Comparison of ENCODE assay signal across 1 cellular context in genomic region chr14:49892301-49892635, GRCh38.
TF ChIP-seq lines count a peak whose summit lies in the region.

No MANE protein-coding gene starts in this region.

TF ChIP-seq in HepG2, 621 proteins besides CTCF, POLR2A, EP300 and RAD21 (continued from another document and continues in another):
- TF ChIP-seq ZXDC (CRISPR knock-in tag; IDR thresholded peaks at IDR 0.05) (no peak), GTF3A (CRISPR knock-in tag; conservative IDR thresholded peaks at IDR 0.05) (no peak), WIZ (CRISPR knock-in tag; IDR thresholded peaks at IDR 0.05) (no peak), ZNF510 (CRISPR knock-in tag; IDR thresholded peaks at IDR 0.05; ENCODE audit: low read depth) (no peak), ZFP62 (CRISPR knock-in tag; IDR thresholded peaks at IDR 0.05) (no peak), RXRA (CRISPR knock-in tag; IDR thresholded peaks at IDR 0.05) (no peak), PHF8 (CRISPR knock-in tag; IDR thresholded peaks at IDR 0.05) (no peak), ZNF513 (CRISPR knock-in tag; conservative IDR thresholded peaks at IDR 0.05) (no peak), ZFP82 (CRISPR knock-in tag; IDR thresholded peaks at IDR 0.05; ENCODE audit: borderline replicate concordance) (peak; percentile 61; the same call in 1 of the 2 replicates), RFX3 (CRISPR knock-in tag; IDR thresholded peaks at IDR 0.05) (no peak), MTF2 (CRISPR knock-in tag; IDR thresholded peaks at IDR 0.05; ENCODE audit: borderline replicate concordance) (no peak), RELA (CRISPR knock-in tag; IDR thresholded peaks at IDR 0.05) (no peak), NPAS2 (CRISPR knock-in tag; IDR thresholded peaks at IDR 0.05; ENCODE audit: borderline replicate concordance) (no peak), RFXANK (CRISPR knock-in tag; IDR thresholded peaks at IDR 0.05) (no peak), HOXA7 (CRISPR knock-in tag; IDR thresholded peaks at IDR 0.05) (no peak), STAT5B (CRISPR knock-in tag; IDR thresholded peaks at IDR 0.05) (no peak), RXRB (CRISPR knock-in tag; IDR thresholded peaks at IDR 0.05; ENCODE audit: borderline replicate concordance) (no peak), FOXJ3 (CRISPR knock-in tag; IDR thresholded peaks at IDR 0.05; ENCODE audit: borderline replicate concordance) (no peak), XBP1 (CRISPR knock-in tag; IDR thresholded peaks at IDR 0.05) (no peak), ZNF20 (CRISPR knock-in tag; IDR thresholded peaks at IDR 0.05) (0 out of 2 replicates have a peak, but pooled peaks have one; percentile 26), RNF219 (CRISPR knock-in tag; IDR thresholded peaks at IDR 0.05) (no peak), NFIC (IDR thresholded peaks at IDR 0.05; ENCODE audit: low read length) (no peak), SALL2 (CRISPR knock-in tag; IDR thresholded peaks at IDR 0.05) (no peak), TFDP1 (CRISPR knock-in tag; IDR thresholded peaks at IDR 0.05; ENCODE audit: borderline replicate concordance) (no peak), KMT2B (CRISPR knock-in tag; IDR thresholded peaks at IDR 0.05) (no peak)
- TF ChIP-seq, protein P1, sequence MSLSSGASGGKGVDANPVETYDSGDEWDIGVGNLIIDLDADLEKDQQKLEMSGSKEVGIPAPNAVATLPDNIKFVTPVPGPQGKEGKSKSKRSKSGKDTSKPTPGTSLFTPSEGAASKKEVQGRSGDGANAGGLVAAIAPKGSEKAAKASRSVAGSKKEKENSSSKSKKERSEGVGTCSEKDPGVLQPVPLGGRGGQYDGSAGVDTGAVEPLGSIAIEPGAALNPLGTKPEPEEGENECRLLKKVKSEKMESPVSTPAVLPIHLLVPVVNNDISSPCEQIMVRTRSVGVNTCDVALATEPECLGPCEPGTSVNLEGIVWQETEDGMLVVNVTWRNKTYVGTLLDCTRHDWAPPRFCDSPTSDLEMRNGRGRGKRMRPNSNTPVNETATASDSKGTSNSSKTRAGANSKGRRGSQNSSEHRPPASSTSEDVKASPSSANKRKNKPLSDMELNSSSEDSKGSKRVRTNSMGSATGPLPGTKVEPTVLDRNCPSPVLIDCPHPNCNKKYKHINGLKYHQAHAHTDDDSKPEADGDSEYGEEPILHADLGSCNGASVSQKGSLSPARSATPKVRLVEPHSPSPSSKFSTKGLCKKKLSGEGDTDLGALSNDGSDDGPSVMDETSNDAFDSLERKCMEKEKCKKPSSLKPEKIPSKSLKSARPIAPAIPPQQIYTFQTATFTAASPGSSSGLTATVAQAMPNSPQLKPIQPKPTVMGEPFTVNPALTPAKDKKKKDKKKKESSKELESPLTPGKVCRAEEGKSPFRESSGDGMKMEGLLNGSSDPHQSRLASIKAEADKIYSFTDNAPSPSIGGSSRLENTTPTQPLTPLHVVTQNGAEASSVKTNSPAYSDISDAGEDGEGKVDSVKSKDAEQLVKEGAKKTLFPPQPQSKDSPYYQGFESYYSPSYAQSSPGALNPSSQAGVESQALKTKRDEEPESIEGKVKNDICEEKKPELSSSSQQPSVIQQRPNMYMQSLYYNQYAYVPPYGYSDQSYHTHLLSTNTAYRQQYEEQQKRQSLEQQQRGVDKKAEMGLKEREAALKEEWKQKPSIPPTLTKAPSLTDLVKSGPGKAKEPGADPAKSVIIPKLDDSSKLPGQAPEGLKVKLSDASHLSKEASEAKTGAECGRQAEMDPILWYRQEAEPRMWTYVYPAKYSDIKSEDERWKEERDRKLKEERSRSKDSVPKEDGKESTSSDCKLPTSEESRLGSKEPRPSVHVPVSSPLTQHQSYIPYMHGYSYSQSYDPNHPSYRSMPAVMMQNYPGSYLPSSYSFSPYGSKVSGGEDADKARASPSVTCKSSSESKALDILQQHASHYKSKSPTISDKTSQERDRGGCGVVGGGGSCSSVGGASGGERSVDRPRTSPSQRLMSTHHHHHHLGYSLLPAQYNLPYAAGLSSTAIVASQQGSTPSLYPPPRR (CRISPR knock-in tag; IDR thresholded peaks at IDR 0.05; ENCODE audit: borderline replicate concordance), result no peak
- TF ChIP-seq, protein P2, sequence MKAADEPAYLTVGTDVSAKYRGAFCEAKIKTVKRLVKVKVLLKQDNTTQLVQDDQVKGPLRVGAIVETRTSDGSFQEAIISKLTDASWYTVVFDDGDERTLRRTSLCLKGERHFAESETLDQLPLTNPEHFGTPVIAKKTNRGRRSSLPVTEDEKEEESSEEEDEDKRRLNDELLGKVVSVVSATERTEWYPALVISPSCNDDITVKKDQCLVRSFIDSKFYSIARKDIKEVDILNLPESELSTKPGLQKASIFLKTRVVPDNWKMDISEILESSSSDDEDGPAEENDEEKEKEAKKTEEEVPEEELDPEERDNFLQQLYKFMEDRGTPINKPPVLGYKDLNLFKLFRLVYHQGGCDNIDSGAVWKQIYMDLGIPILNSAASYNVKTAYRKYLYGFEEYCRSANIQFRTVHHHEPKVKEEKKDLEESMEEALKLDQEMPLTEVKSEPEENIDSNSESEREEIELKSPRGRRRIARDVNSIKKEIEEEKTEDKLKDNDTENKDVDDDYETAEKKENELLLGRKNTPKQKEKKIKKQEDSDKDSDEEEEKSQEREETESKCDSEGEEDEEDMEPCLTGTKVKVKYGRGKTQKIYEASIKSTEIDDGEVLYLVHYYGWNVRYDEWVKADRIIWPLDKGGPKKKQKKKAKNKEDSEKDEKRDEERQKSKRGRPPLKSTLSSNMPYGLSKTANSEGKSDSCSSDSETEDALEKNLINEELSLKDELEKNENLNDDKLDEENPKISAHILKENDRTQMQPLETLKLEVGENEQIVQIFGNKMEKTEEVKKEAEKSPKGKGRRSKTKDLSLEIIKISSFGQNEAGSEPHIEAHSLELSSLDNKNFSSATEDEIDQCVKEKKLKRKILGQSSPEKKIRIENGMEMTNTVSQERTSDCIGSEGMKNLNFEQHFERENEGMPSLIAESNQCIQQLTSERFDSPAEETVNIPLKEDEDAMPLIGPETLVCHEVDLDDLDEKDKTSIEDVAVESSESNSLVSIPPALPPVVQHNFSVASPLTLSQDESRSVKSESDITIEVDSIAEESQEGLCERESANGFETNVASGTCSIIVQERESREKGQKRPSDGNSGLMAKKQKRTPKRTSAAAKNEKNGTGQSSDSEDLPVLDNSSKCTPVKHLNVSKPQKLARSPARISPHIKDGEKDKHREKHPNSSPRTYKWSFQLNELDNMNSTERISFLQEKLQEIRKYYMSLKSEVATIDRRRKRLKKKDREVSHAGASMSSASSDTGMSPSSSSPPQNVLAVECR (CRISPR knock-in tag; IDR thresholded peaks at IDR 0.05; ENCODE audit: borderline replicate concordance), result peak; percentile 7; the same call in 1 of the 2 replicates
- TF ChIP-seq, protein P3, sequence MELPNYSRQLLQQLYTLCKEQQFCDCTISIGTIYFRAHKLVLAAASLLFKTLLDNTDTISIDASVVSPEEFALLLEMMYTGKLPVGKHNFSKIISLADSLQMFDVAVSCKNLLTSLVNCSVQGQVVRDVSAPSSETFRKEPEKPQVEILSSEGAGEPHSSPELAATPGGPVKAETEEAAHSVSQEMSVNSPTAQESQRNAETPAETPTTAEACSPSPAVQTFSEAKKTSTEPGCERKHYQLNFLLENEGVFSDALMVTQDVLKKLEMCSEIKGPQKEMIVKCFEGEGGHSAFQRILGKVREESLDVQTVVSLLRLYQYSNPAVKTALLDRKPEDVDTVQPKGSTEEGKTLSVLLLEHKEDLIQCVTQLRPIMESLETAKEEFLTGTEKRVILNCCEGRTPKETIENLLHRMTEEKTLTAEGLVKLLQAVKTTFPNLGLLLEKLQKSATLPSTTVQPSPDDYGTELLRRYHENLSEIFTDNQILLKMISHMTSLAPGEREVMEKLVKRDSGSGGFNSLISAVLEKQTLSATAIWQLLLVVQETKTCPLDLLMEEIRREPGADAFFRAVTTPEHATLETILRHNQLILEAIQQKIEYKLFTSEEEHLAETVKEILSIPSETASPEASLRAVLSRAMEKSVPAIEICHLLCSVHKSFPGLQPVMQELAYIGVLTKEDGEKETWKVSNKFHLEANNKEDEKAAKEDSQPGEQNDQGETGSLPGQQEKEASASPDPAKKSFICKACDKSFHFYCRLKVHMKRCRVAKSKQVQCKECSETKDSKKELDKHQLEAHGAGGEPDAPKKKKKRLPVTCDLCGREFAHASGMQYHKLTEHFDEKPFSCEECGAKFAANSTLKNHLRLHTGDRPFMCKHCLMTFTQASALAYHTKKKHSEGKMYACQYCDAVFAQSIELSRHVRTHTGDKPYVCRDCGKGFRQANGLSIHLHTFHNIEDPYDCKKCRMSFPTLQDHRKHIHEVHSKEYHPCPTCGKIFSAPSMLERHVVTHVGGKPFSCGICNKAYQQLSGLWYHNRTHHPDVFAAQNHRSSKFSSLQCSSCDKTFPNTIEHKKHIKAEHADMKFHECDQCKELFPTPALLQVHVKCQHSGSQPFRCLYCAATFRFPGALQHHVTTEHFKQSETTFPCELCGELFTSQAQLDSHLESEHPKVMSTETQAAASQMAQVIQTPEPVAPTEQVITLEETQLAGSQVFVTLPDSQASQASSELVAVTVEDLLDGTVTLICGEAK (IDR thresholded peaks at IDR 0.05), result no peak
- TF ChIP-seq, protein P3 (CRISPR knock-in tag; IDR thresholded peaks at IDR 0.05), result no peak
